In genomic region chr3:126287536-126288181, GRCh38 we compare ENCODE assay signal across 10 cellular contexts.
DNase-seq lines count a peak whose midpoint lies in the region; ATAC-seq and TF ChIP-seq lines count a peak whose summit lies in the region.
"Had no signal": no experiment of that assay in that cellular context is flagged by ENCODE, and none has a peak within 500 bp of the region (broad histone marks: within the 10 kb centered on the region; RNA-seq: fewer than 3 reads in every experiment).

No MANE protein-coding gene starts in this region.

- no peaks in the 10 kb centered on the region for H3K27me3 ChIP-seq in body of pancreas

- intact Hi-C loops in body of pancreas (cut with DNase I) = no loop called here

- 0 to 1% methylated on average over 3 to 38 of the region's 38 CpGs for WGBS in body of pancreas, 2 donors

- no peaks in the 10 kb centered on the region for H3K9me3 ChIP-seq in body of pancreas
- H3K9me3 ChIP-seq: Peyer's patch had no signal

- H3K36me3 ChIP-seq in body of pancreas (replicated peaks in 1 of 2; ENCODE audit: insufficient read depth in 1 of 2, low read depth in 2 of 2) = no peaks in the 10 kb centered on the region
- H3K36me3 ChIP-seq: Peyer's patch had no signal

- TF ChIP-seq CTCF in body of pancreas (IDR thresholded peaks at IDR 0.05) (peak in 1 of 7 experiments; percentile 8), retinal pigment epithelial cell (conservative IDR thresholded peaks at IDR 0.05; ENCODE audit: low read depth, low read length) (no peak)

- DNase-seq in NCI-H510A treated with DMSO at 0.1 percent for 48 hours (lab: John Stamatoyannopoulos, UW) (peak; percentile 14), NCI-H510A (lab: John Stamatoyannopoulos, UW) (no peak), body of pancreas (peak; percentile 77 to 87 (median 84)), retinal pigment epithelial cell (ENCODE audit: low read depth) (no peak), NCI-H2081 (lab: John Stamatoyannopoulos, UW) (no peak)

- H3K27ac ChIP-seq in body of pancreas = peak overlapping the region; percentile 79 to 87 (median 84)
- H3K27ac ChIP-seq: A549 had no signal

- H3K4me3 ChIP-seq in body of pancreas (peak overlapping the region in 1 of 2 donors; percentile 12), iPS-11a (ENCODE audit: low read depth, low read length) (peak overlapping the region; percentile 48), retinal pigment epithelial cell (ENCODE audit: low read length) (peak overlapping the region; percentile 57)
- H3K4me3 ChIP-seq: A549 had no signal

- H3K4me1 ChIP-seq in body of pancreas = peaks cover 27% of the 10 kb centered on the region

- TF ChIP-seq POLR2A in body of pancreas (IDR thresholded peaks at IDR 0.05) = peak in 2 of 3 donors; percentile 54 to 64

- ATAC-seq in body of pancreas (peak; percentile 90), GM18870 (IDR thresholded peaks at IDR 0.05; ENCODE audit: unreplicated experiment) (no peak), GM21825 (IDR thresholded peaks at IDR 0.05; ENCODE audit: unreplicated experiment) (no peak)
- ATAC-seq: A549 had no signal

Comparison
In these comparisons a context has a peak if more than half of its experiments do, and no peak if none do; other contexts are left out.
1. DNase-seq: peak in NCI-H510A treated with DMSO at 0.1 percent for 48 hours (single experiment) and body of pancreas (4 of 4); none in NCI-H510A (single experiment), retinal pigment epithelial cell (single experiment) and NCI-H2081 (0 of 2).